ENCODE assay signal across 8 cellular contexts in the genomic region with DNA sequence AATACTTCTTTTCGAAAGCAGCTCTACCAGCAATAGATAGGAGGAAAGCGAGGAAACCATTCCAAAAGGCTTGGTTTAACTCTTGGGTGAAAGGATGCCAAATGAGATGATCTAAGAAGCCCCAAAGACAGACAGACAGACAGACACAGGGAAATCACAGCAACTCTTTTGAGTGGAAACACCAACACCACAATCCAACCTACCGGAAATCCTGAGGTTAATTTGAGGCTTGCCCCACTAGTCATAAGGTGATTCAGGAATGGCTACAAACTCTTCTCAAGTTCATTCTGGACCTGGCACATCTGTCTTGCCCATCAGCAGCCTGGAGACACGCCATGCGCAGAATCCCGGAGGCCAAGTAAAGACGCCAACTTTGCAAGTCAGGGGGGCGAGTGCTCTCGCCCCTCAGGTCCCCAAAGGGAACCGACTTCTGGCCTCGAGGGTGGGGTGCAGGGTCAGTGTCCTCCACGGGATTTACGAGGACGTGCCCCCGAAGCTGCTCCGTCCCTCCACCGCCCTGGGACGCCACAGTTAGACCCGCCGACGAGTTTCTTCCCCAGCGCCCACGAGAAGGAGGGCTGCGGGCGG. TPM values are rescaled to one million over a fixed set of nuclear protein-coding genes. Genes with fewer than 3 reads are reported as not detected.
A peak's percentile ranks its signal among the peaks of the same experiment; 100 is the strongest.
DNase-seq lines count a peak whose midpoint lies in the region; ATAC-seq, FAIRE-seq and TF ChIP-seq lines count a peak whose summit lies in the region.

No MANE protein-coding gene starts in this region.

- H3K4me3 ChIP-seq in A549 (peak overlapping the region; percentile 95), epithelial cell of proximal tubule (ENCODE audit: low read depth, low read length) (peak overlapping the region; percentile 83), muscle layer of colon (ENCODE audit: low read depth in 1 of 2, low read length in 2 of 2) (peak overlapping the region; percentile 85 to 96), testis (peak overlapping the region; percentile 75 to 78)

- intact Hi-C loops in testis (cut with DNase I; ENCODE audit: low total_unique reads), result no loop called here

- no peak for TF ChIP-seq RAD21 in A549 (conservative IDR thresholded peaks at IDR 0.05 in 1 of 2, IDR thresholded peaks at IDR 0.05 in 1 of 2)

- WGBS in A549 (ENCODE audit: missing lambda C conversion rate), result 25% methylated on average over 5 of the region's 25 CpGs
- WGBS in testis, 2 donors, result 0 to 1% methylated on average over 21 to 24 of the region's 25 CpGs

- DNase-seq in A549 (ENCODE audit: low read depth in 1 of 2, low spot score in 1 of 2) (peak; percentile 20 to 25), GM12891 (ENCODE audit: insufficient read length, low spot score) (peak; percentile 27), HuH-7.5 (ENCODE audit: low spot score) (peak; percentile 33), epithelial cell of proximal tubule (ENCODE audit: low read depth) (no peak), testis (peak; percentile 65), middle frontal gyrus (ENCODE audit: extremely low spot score, low spot score) (no peak)
- peak; percentile 61 for DNase-seq in activated CD4-positive, alpha-beta memory T cell treated with anti-CD3 and anti-CD28 coated beads, Interleukin-2, amount 10 ng/mL, durations not matched to agents 7 days and 5 days

- H3K36me3 ChIP-seq in muscle layer of colon (ENCODE audit: insufficient read depth, low read length), result no peaks in the 10 kb centered on the region
- H3K36me3 ChIP-seq in testis (ENCODE audit: low read depth, missing control alignments), result no peaks in the 10 kb centered on the region

- peak overlapping the region; percentile 31 for H3K4me3 Mint-ChIP-seq in activated CD4-positive, alpha-beta memory T cell treated with anti-CD3 and anti-CD28 coated beads, Interleukin-2, amount 10 ng/mL, durations not matched to agents 7 days and 5 days

- TF ChIP-seq CTCF in A549 (IDR thresholded peaks at IDR 0.05) (no peak), epithelial cell of proximal tubule (conservative IDR thresholded peaks at IDR 0.05; ENCODE audit: low read depth, low read length) (no peak), testis (IDR thresholded peaks at IDR 0.05) (no peak)

- TF ChIP-seq EP300 in A549 (IDR thresholded peaks at IDR 0.05), result no peak

- CTCF ChIA-PET in A549 (lab: Yijun Ruan, JAX), result interaction anchor here (1.0 to 2.4 kb wide), 3 partner anchors 27 to 48 kb away, joined by 3 to 5 read pairs (median 3); a partner anchor contains a TSS
- CTCF ChIA-PET in activated CD4-positive, alpha-beta memory T cell treated with anti-CD3 and anti-CD28 coated beads, Interleukin-2, amount 10 ng/mL, durations not matched to agents 7 days and 5 days (lab: Charles Lee), result interaction anchor here (2.3 kb wide), 1 partner anchor 35 kb away, joined by 6 read pairs; no protein-coding TSS in a partner anchor

- 0 out of 3 replicates have a peak, but pooled peaks cover 3% of the 10 kb centered on the region for H3K4me1 ChIP-seq in A549
- peaks cover 7% of the 10 kb centered on the region for H3K4me1 ChIP-seq in muscle layer of colon (ENCODE audit: insufficient read depth, low read length)
- H3K4me1 ChIP-seq in testis, result peaks cover 4% of the 10 kb centered on the region

- H3K4me2 ChIP-seq in A549, result peak overlapping the region; percentile 95

- FAIRE-seq in A549 (lab: Jason Lieb, UNC) (no peak), GM12891 (lab: Jason Lieb, UNC) (peak; percentile 9)

- peak in 1 of 2 experiments; percentile 23; a peak in 3 of 6 replicates for ATAC-seq in A549

- no peaks in the 10 kb centered on the region for H3K36me3 Mint-ChIP-seq in activated CD4-positive, alpha-beta memory T cell treated with anti-CD3 and anti-CD28 coated beads, Interleukin-2, amount 10 ng/mL, durations not matched to agents 7 days and 5 days (ENCODE audit: low read depth)

- no peaks in the 10 kb centered on the region for H3K27me3 ChIP-seq in muscle layer of colon (ENCODE audit: control insufficient read depth in 1 of 2, insufficient read depth in 2 of 2, low read length in 2 of 2)
- no peaks in the 10 kb centered on the region for H3K27me3 ChIP-seq in testis

- TF ChIP-seq POLR2A in A549 (IDR thresholded peaks at IDR 0.05; ENCODE audit: low read length) (no peak), GM12891 (IDR thresholded peaks at IDR 0.05; ENCODE audit: low read depth, low read length) (no peak), testis (IDR thresholded peaks at IDR 0.05) (no peak)

- H3K27ac ChIP-seq in A549 (peak overlapping the region; percentile 94), muscle layer of colon (ENCODE audit: low read depth, low read length) (peak overlapping the region; percentile 99), testis (peak overlapping the region; percentile 91 to 93)

- POLR2A ChIA-PET in A549 (lab: Yijun Ruan, JAX), result interaction anchor here (0.7 to 2.7 kb wide), 4 partner anchors 20 to 48 kb away, joined by 4 to 11 read pairs (median 6); a partner anchor contains a TSS
- POLR2A ChIA-PET in activated CD4-positive, alpha-beta memory T cell treated with anti-CD3 and anti-CD28 coated beads, Interleukin-2, amount 10 ng/mL, durations not matched to agents 7 days and 5 days (lab: Charles Lee), result interaction anchor here (1.5 kb wide), 1 partner anchor 48 kb away, joined by 3 read pairs; a partner anchor contains a TSS

- no peaks in the 10 kb centered on the region for H3K9me3 Mint-ChIP-seq in activated CD4-positive, alpha-beta memory T cell treated with anti-CD3 and anti-CD28 coated beads, Interleukin-2, amount 10 ng/mL, durations not matched to agents 7 days and 5 days

- H3K9ac ChIP-seq in muscle layer of colon (ENCODE audit: low read length), result peak overlapping the region; percentile 94

- H3K27me3 Mint-ChIP-seq in activated CD4-positive, alpha-beta memory T cell treated with anti-CD3 and anti-CD28 coated beads, Interleukin-2, amount 10 ng/mL, durations not matched to agents 7 days and 5 days, result peaks cover 62% of the 10 kb centered on the region

- H3K4me1 Mint-ChIP-seq in activated CD4-positive, alpha-beta memory T cell treated with anti-CD3 and anti-CD28 coated beads, Interleukin-2, amount 10 ng/mL, durations not matched to agents 7 days and 5 days, result peaks cover 18% of the 10 kb centered on the region

- H3K27ac Mint-ChIP-seq in activated CD4-positive, alpha-beta memory T cell treated with anti-CD3 and anti-CD28 coated beads, Interleukin-2, amount 10 ng/mL, durations not matched to agents 7 days and 5 days, result no peak overlapping the region

- H3K9me3 ChIP-seq in A549 (no peaks in the 10 kb centered on the region), muscle layer of colon (ENCODE audit: low read length) (no peaks in the 10 kb centered on the region), testis (no peaks in the 10 kb centered on the region)

TF ChIP-seq in A549, 52 proteins besides CTCF, POLR2A, EP300 and RAD21:
- TF ChIP-seq MAFK (IDR thresholded peaks at IDR 0.05; ENCODE audit: partially characterized antibody) (no peak), MAZ (IDR thresholded peaks at IDR 0.05; ENCODE audit: borderline replicate concordance, low read depth, low read length) (no peak), ZC3H11A (IDR thresholded peaks at IDR 0.05) (no peak), MYC (IDR thresholded peaks at IDR 0.05; ENCODE audit: borderline replicate concordance, low read length) (no peak), FOSL2 (IDR thresholded peaks at IDR 0.05) (no peak), FOSL2 (CRISPR knock-in tag; IDR thresholded peaks at IDR 0.05) (no peak), RFX5 (IDR thresholded peaks at IDR 0.05) (no peak), EHF (CRISPR knock-in tag; IDR thresholded peaks at IDR 0.05) (no peak)

TF ChIP-seq in GM12891, 5 proteins besides CTCF, POLR2A, EP300 and RAD21:
- no peak for TF ChIP-seq POLR2AphosphoS5 (IDR thresholded peaks at IDR 0.05; ENCODE audit: low read depth, low read length)
- no peak for TF ChIP-seq TAF1 (IDR thresholded peaks at IDR 0.05; ENCODE audit: low read depth, low read length)
- no peak for TF ChIP-seq POU2F2 (IDR thresholded peaks at IDR 0.05; ENCODE audit: low read depth, low read length)
- no peak for TF ChIP-seq SPI1 (IDR thresholded peaks at IDR 0.05; ENCODE audit: low read depth, low read length)
- TF ChIP-seq PAX5 (IDR thresholded peaks at IDR 0.05; ENCODE audit: insufficient read depth, low read length, severe bottlenecking), result no peak

RNA-seq across cellular contexts. Expression of a gene that starts 0.8 kb away (rescaled TPM):
- polyA plus RNA-seq in A549 (2011; rRNA removed) (8.2 and 10.4 TPM in 2 replicates), A549 (2017; fragmentation: RNase III; extraction: RNeasy Plus Mini Kit Qiagen cat#74134 plus additional on column Dnase treatment) (9.4 to 11.4 TPM (median 10.2 TPM) in 3 replicates), testis (ENCODE audit: insufficient read depth, low read depth, low replicate concordance) (27.0 TPM)
- 2.8 and 3.5 TPM in 2 replicates for polyA plus RNA-seq in A549 (2012; cell fraction: cytosol; rRNA removed)
- polyA plus RNA-seq in A549 (2012; cell fraction: nucleus; rRNA removed), result 1.8 and 2.0 TPM in 2 replicates
- 7.1 and 9.1 TPM in 2 replicates for polyA minus RNA-seq in A549 (2011; rRNA and poly(A)+ RNA removed)
- polyA plus RNA-seq in GM12891 (2012; ENCODE audit: low read depth, missing spikeins), result 1.1 TPM
- total RNA-seq in activated CD4-positive, alpha-beta memory T cell treated with anti-CD3 and anti-CD28 coated beads, Interleukin-2, amount 10 ng/mL, durations not matched to agents 7 days and 5 days, result 1 to 10 TPM; 2.9 TPM
- total RNA-seq in epithelial cell of proximal tubule (5.9 and 9.6 TPM in 2 replicates), testis (10 to 100 TPM; 58.7 to 73.9 TPM)

RNA-seq across cellular contexts. Expression of a gene that starts 47.7 kb away (rescaled TPM):
- polyA plus RNA-seq in A549 (2011; rRNA removed) (1,649 and 2,015 TPM in 2 replicates), A549 (2017; fragmentation: RNase III; extraction: RNeasy Plus Mini Kit Qiagen cat#74134 plus additional on column Dnase treatment) (1,222 to 1,289 TPM (median 1,243 TPM) in 3 replicates), testis (ENCODE audit: insufficient read depth, low read depth, low replicate concordance) (929 TPM)
- polyA plus RNA-seq in A549 (2012; cell fraction: cytosol; rRNA removed), result 796 and 807 TPM in 2 replicates
- 263 and 365 TPM in 2 replicates for polyA plus RNA-seq in A549 (2012; cell fraction: nucleus; rRNA removed)
- 643 and 712 TPM in 2 replicates for polyA minus RNA-seq in A549 (2011; rRNA and poly(A)+ RNA removed)
- 3,960 TPM for polyA plus RNA-seq in GM12891 (2012; ENCODE audit: low read depth, missing spikeins)
- 100 to 1,000 TPM; 660 to 678 TPM for total RNA-seq in activated CD4-positive, alpha-beta memory T cell treated with anti-CD3 and anti-CD28 coated beads, Interleukin-2, amount 10 ng/mL, durations not matched to agents 7 days and 5 days
- total RNA-seq in epithelial cell of proximal tubule (1,372 and 1,899 TPM in 2 replicates), testis (100 to 1,000 TPM; 548 to 899 TPM)

Comparison
In these comparisons a context has a peak if more than half of its experiments do, and no peak if none do; other contexts are left out.
1. DNase-seq: peak in A549 (2 of 2), GM12891 (single experiment), HuH-7.5 (single experiment), activated CD4-positive, alpha-beta memory T cell treated with anti-CD3 and anti-CD28 coated beads, Interleukin-2, amount 10 ng/mL, durations not matched to agents 7 days and 5 days (single experiment) and testis (single experiment); none in epithelial cell of proximal tubule (single experiment) and middle frontal gyrus (single experiment).
2. Peak in every context shown above with its lines, with median percentiles within 50 percentile points of each other: H3K27ac ChIP-seq and H3K4me3 ChIP-seq.